6 cellular contexts compared by ENCODE assay signal in the genomic region with DNA sequence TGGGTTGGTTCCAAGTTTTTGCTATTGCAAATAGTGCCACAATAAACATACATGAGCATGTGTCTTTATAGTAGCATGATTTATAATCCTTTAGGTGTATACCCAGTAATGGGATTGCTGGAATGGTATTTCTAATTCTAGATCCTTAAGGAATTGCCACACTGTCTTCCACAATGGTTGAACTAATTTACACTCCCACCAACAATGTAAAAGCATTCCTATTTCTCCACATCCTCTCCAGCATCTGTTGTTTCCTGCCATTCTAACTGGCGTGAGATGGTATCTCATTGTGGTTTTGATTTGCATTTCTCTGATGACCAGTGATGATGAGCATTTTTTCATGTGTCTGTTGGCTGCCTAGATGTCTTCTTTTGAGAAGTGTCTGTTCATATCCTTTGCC.
DNase-seq lines count a peak whose midpoint lies in the region; ATAC-seq, FAIRE-seq and TF ChIP-seq lines count a peak whose summit lies in the region.
"Not testable (repeated sequence)": the region's sequence is repeated elsewhere in the genome, so short reads cannot be mapped to it uniquely, and the experiment has no call there.

No MANE protein-coding gene starts in this region.

- not testable (repeated sequence) for TF ChIP-seq CTCF in AG10803 (conservative IDR thresholded peaks at IDR 0.05; ENCODE audit: low read length); K562 (IDR thresholded peaks at IDR 0.05 in 2 of 3, conservative IDR thresholded peaks at IDR 0.05 in 1 of 3; ENCODE audit: insufficient read depth in 2 of 3, low read depth in 1 of 3, low read length in 3 of 3)

- in situ Hi-C loops in K562 (cut with MboI): not testable (repeated sequence)

- not testable (repeated sequence) for H2BK12ac ChIP-seq in mesenchymal stem cell (ENCODE audit: low read length in 2 of 2)

- not testable (repeated sequence) for H3K79me1 ChIP-seq in mesenchymal stem cell (replicated peaks; ENCODE audit: low read length, poor library complexity, severe bottlenecking)

- not testable (repeated sequence) for H2BK5ac ChIP-seq in mesenchymal stem cell (ENCODE audit: low read depth, low read length, poor library complexity, severe bottlenecking)

- not testable (repeated sequence) for H3K27ac ChIP-seq in K562 (ENCODE audit: extremely low read depth, low read depth, low read length); mesenchymal stem cell (ENCODE audit: low read length, poor library complexity, severe bottlenecking)

- H3K4me3 ChIP-seq in AG10803 (ENCODE audit: low read length); K562; mesenchymal stem cell (ENCODE audit: insufficient read depth in 1 of 2, low read depth in 1 of 2, low read length in 2 of 2): not testable (repeated sequence)

- H2BK15ac ChIP-seq in mesenchymal stem cell (ENCODE audit: low read depth, poor library complexity, severe bottlenecking): not testable (repeated sequence)

- intact Hi-C loops in K562 (cut with micrococcal nuclease): not testable (repeated sequence)

- H4K8ac ChIP-seq in mesenchymal stem cell (ENCODE audit: low read length): not testable (repeated sequence)

- not testable (repeated sequence) for H2AFZ ChIP-seq in K562 (ENCODE audit: low read depth, low read length); mesenchymal stem cell (ENCODE audit: low read depth, low read length)

- not testable (repeated sequence) for H3K79me2 ChIP-seq in K562 (ENCODE audit: control insufficient read depth, insufficient read depth, low read length)

- H3K36me3 ChIP-seq in K562 (ENCODE audit: control insufficient read depth, insufficient read depth, low read length); mesenchymal stem cell (ENCODE audit: control insufficient read depth in 1 of 2, insufficient read depth in 2 of 2, low read depth in 1 of 2, low read length in 2 of 2): not testable (repeated sequence)

- H4K91ac ChIP-seq in mesenchymal stem cell (ENCODE audit: low read length): not testable (repeated sequence)

- H3K27me3 ChIP-seq in K562 (ENCODE audit: control insufficient read depth in 2 of 2, insufficient read depth in 2 of 2, low read length in 2 of 2); mesenchymal stem cell (ENCODE audit: control insufficient read depth in 1 of 2, insufficient read depth in 1 of 2, low read length in 2 of 2): not testable (repeated sequence)

- not testable (repeated sequence) for H2AK5ac ChIP-seq in mesenchymal stem cell (ENCODE audit: low read length, severe bottlenecking)

- H2BK120ac ChIP-seq in mesenchymal stem cell (ENCODE audit: low read depth, low read length): not testable (repeated sequence)

- not testable (repeated sequence) for ATAC-seq in K562

- H3K18ac ChIP-seq in mesenchymal stem cell (ENCODE audit: low read depth in 1 of 2, low read length in 2 of 2): not testable (repeated sequence)

- CTCF ChIA-PET in K562 (lab: Yijun Ruan, JAX; ENCODE audit: low intra/inter-chr PET ratio): not testable (repeated sequence)

- not testable (repeated sequence) for H3K4me2 ChIP-seq in K562 (ENCODE audit: insufficient read depth, low read length); mesenchymal stem cell (ENCODE audit: low read length, poor library complexity, severe bottlenecking)

- WGBS in K562 (ENCODE audit: insufficient coverage, low coverage, missing lambda C conversion rate): 11% methylated on average over 1 of the region's 1 CpG
- no CpG with 5 or more reads among the region's 1 CpG for WGBS in mesenchymal stem cell

- TF ChIP-seq EP300 in K562 (IDR thresholded peaks at IDR 0.05; ENCODE audit: low read length): not testable (repeated sequence)

- not testable (repeated sequence) for H3K9me3 ChIP-seq in K562 (replicated peaks; ENCODE audit: control insufficient read depth, insufficient read depth, low read depth, low read length); mesenchymal stem cell (ENCODE audit: control insufficient read depth, low read length)

- not testable (repeated sequence) for H3K9me1 ChIP-seq in K562 (ENCODE audit: control insufficient read depth, insufficient read depth, low read length)

- not testable (repeated sequence) for H4K20me1 ChIP-seq in K562 (replicated peaks; ENCODE audit: control insufficient read depth, insufficient read depth, low read length)

- not testable (repeated sequence) for FAIRE-seq in K562 (lab: Jason Lieb, UNC)

- not testable (repeated sequence) for H3K14ac ChIP-seq in mesenchymal stem cell (ENCODE audit: low read length in 2 of 2)

- peak; percentile 56 for DNase-seq in AG10803 (ENCODE audit: low read depth)
- DNase-seq in EL: peak; percentile 30
- DNase-seq in HT1080 (ENCODE audit: low read depth): peak; percentile 7
- peak; percentile 19 for DNase-seq in RPMI7951 (ENCODE audit: low read depth)
- DNase-seq in K562 (ENCODE audit: extremely low read depth in 1 of 4, low spot score in 3 of 4): not testable (repeated sequence)
- DNase-seq in mesenchymal stem cell: peak; percentile 22

- H3K9ac ChIP-seq in K562 (ENCODE audit: insufficient read depth in 1 of 2, low read depth in 2 of 2, low read length in 2 of 2); mesenchymal stem cell (ENCODE audit: low read length): not testable (repeated sequence)

- TF ChIP-seq RAD21 in K562 (CRISPR knock-in tag; conservative IDR thresholded peaks at IDR 0.05 in 1 of 2, IDR thresholded peaks at IDR 0.05 in 1 of 2): not testable (repeated sequence)

- not testable (repeated sequence) for TF ChIP-seq POLR2A in K562 (conservative IDR thresholded peaks at IDR 0.05)

- H3K23ac ChIP-seq in mesenchymal stem cell (ENCODE audit: low read length in 2 of 2): not testable (repeated sequence)

- BruUV-seq in K562 (replicated peaks; lab: Mats Ljungman, UMichigan): not testable (repeated sequence)

- H3K4ac ChIP-seq in mesenchymal stem cell (ENCODE audit: low read depth in 1 of 2, low read length in 2 of 2): not testable (repeated sequence)

- POLR2A ChIA-PET in K562 (lab: Yijun Ruan, JAX): not testable (repeated sequence)

- not testable (repeated sequence) for H3K4me1 ChIP-seq in K562 (replicated peaks in 1 of 2; ENCODE audit: control insufficient read depth in 2 of 2, insufficient read depth in 2 of 2, low read length in 2 of 2); mesenchymal stem cell (ENCODE audit: control insufficient read depth, insufficient read depth, low read depth, low read length)

TF ChIP-seq in K562, 482 proteins besides CTCF, POLR2A, EP300 and RAD21:
- TF ChIP-seq RBM25 (IDR thresholded peaks at IDR 0.05; ENCODE audit: low read depth, low read length, severe bottlenecking): peak; percentile 2
TF ChIP-seq in K562: peak in this region for 1; not testable (repeated sequence) for 481.
